ENCODE assay signal across 10 cellular contexts in genomic region chrX:119145241-119145653, GRCh38. TPM values are rescaled to one million over a fixed set of nuclear protein-coding genes. Genes with fewer than 3 reads are reported as not detected.
DNase-seq lines count a peak whose midpoint lies in the region; FAIRE-seq and TF ChIP-seq lines count a peak whose summit lies in the region.
"Had no signal": no experiment of that assay in that cellular context is flagged by ENCODE, and none has a peak within 500 bp of the region (broad histone marks: within the 10 kb centered on the region; RNA-seq: fewer than 3 reads in every experiment).

No MANE protein-coding gene starts in this region.

- H3K4me1 Mint-ChIP-seq in immature natural killer cell, result no peaks in the 10 kb centered on the region

- peak; percentile 9 for DNase-seq in NCI-H510A treated with DMSO at 0.1 percent for 48 hours (lab: John Stamatoyannopoulos, UW)
- no peak for DNase-seq in NCI-H510A (lab: John Stamatoyannopoulos, UW)
- DNase-seq in MG63, result peak; percentile 5
- DNase-seq in dorsolateral prefrontal cortex, result no peak
- DNase-seq in osteoblast (ENCODE audit: insufficient read length, low spot score, missing footprints), result peak; percentile 50
- DNase-seq in immature natural killer cell, result no peak
- DNase-seq in NCI-H69 (lab: John Stamatoyannopoulos, UW), result no peak
- no peak for DNase-seq in RCC 7860 (ENCODE audit: low spot score)
- DNase-seq: activated effector memory CD4-positive, alpha-beta T cell treated with anti-CD3 and anti-CD28 coated beads, Interleukin-2, amount 50 U/mL, for 16 hours; NCI-H774 had no signal

- H2AFZ ChIP-seq in osteoblast (ENCODE audit: low read length), result no peak overlapping the region

- no peaks in the 10 kb centered on the region for H4K20me1 ChIP-seq in osteoblast (ENCODE audit: insufficient read depth, low read length)

- peaks cover 0 to 2% (median 0%) of the 10 kb centered on the region in 6 donors for H3K9me3 Mint-ChIP-seq in immature natural killer cell

- H3K36me3 ChIP-seq in MG63 (no peaks in the 10 kb centered on the region), osteoblast (ENCODE audit: insufficient read depth, low read length) (no peaks in the 10 kb centered on the region)

- H3K36me3 Mint-ChIP-seq in immature natural killer cell, result no peaks in the 10 kb centered on the region

- no peak overlapping the region for H3K27ac Mint-ChIP-seq in immature natural killer cell

- H3K4me1 ChIP-seq in osteoblast (ENCODE audit: insufficient read depth, low read length), result no peaks in the 10 kb centered on the region

- peaks cover 1 to 6% (median 3%) of the 10 kb centered on the region in 3 donors for H3K27me3 Mint-ChIP-seq in immature natural killer cell (ENCODE audit: low read depth in 3 of 3)

- H3K9me3 ChIP-seq in MG63 (no peaks in the 10 kb centered on the region), osteoblast (ENCODE audit: low read depth, low read length) (no peaks in the 10 kb centered on the region)

- H3K27me3 ChIP-seq in MG63 (no peaks in the 10 kb centered on the region), dorsolateral prefrontal cortex (peaks cover 0 to 85% (median 21%) of the 10 kb centered on the region in 45 donors), osteoblast (ENCODE audit: insufficient read depth, low read length) (peaks cover 12% of the 10 kb centered on the region)

- H3K4me3 ChIP-seq in MG63, result no peak overlapping the region
- H3K4me3 ChIP-seq in dorsolateral prefrontal cortex, result no peak overlapping the region
- H3K4me3 ChIP-seq in osteoblast (ENCODE audit: insufficient read depth, low read length), result no peak overlapping the region

- H3K79me2 ChIP-seq in osteoblast (ENCODE audit: insufficient read depth, low read length), result no peaks in the 10 kb centered on the region

- no peak overlapping the region for H3K4me2 ChIP-seq in osteoblast (ENCODE audit: insufficient read depth, low read length)

- H3K27ac ChIP-seq in dorsolateral prefrontal cortex (no peak overlapping the region), osteoblast (ENCODE audit: low read depth, low read length) (no peak overlapping the region)

- no peak overlapping the region for H3K4me3 Mint-ChIP-seq in immature natural killer cell

- FAIRE-seq in RCC 7860 (lab: Jason Lieb, UNC), result no peak

- peak in 43 of 56 donors; percentile 15 to 53 (median 31) for TF ChIP-seq CTCF in dorsolateral prefrontal cortex (IDR thresholded peaks at IDR 0.05 in 54 of 56, conservative IDR thresholded peaks at IDR 0.05 in 2 of 56; ENCODE audit: low read depth in 1 of 56, partially characterized antibody in 56 of 56)
- peak; percentile 59 for TF ChIP-seq CTCF in osteoblast (IDR thresholded peaks at IDR 0.05; ENCODE audit: extremely low read depth, low read depth, low read length)

- intact Hi-C loops in dorsolateral prefrontal cortex (cut with DNase I), result loop anchor here in 1 of 2 donors (10.0 kb wide), 1 partner anchor 70 kb away; no protein-coding TSS in a partner anchor

RNA-seq across cellular contexts. Expression of gene KIAA1210, which starts 17.6 kb away (rescaled TPM):
- total RNA-seq in MG63 (2014; rRNA removed; shearing (Covaris generic); ENCODE audit: low replicate concordance), result not detected in 2 replicates
- under 1 TPM in 37 of 120 experiments, not detected in 83; 0.04 to 0.47 (median 0.09) TPM for total RNA-seq in dorsolateral prefrontal cortex
- total RNA-seq in osteoblast, result not detected in 2 replicates
- not detected for polyA plus RNA-seq in immature natural killer cell

Comparison
In these comparisons a context has a peak if more than half of its experiments do, and no peak if none do; other contexts are left out.
1. DNase-seq: peak in NCI-H510A treated with DMSO at 0.1 percent for 48 hours (single experiment), MG63 (single experiment) and osteoblast (single experiment); none in NCI-H510A (single experiment), dorsolateral prefrontal cortex (0 of 10), immature natural killer cell (0 of 3), NCI-H69 (single experiment) and RCC 7860 (single experiment).